14 cellular contexts compared by ENCODE assay signal in the genomic region with DNA sequence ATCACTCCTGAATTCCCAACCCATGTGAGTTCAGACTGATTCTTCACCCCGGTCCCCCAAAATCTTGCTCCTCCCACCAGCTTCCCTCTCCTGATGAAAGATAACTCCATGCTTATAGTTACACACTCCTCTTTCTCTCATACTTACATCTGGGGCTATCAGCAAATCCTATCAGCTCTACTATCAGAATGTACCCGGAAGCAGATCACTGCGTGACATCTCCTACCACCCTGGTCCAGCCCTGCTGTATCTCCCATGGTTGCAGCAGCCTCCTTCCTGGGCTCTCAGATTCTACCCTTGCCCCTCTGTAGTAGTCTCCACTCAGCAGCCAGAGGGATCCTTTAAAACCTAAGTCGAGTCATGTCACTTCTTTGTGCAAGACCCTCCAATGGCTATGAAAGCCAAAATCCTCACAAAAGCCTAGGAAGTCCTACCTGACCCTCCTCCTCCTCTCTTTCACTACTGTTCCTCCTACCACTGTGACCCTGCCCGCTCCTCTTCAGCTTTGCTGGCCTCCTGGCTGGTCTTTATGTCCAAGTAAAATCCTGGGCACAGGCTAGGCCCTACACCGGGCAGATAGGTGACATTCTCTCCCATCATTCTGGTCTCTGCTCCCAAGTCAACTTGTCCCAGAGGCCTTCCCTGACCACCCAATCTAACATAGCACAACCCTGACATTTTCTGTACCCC. TPM values are rescaled to one million over a fixed set of nuclear protein-coding genes. Genes with fewer than 3 reads are reported as not detected.
DNase-seq lines count a peak whose midpoint lies in the region; ATAC-seq, FAIRE-seq and TF ChIP-seq lines count a peak whose summit lies in the region.
"Had no signal": no experiment of that assay in that cellular context is flagged by ENCODE, and none has a peak within 500 bp of the region (broad histone marks: within the 10 kb centered on the region; RNA-seq: fewer than 3 reads in every experiment).

No MANE protein-coding gene starts in this region.

- no peaks in the 10 kb centered on the region for H3K36me3 Mint-ChIP-seq in activated CD4-positive, alpha-beta T cell treated with anti-CD3 and anti-CD28 coated beads, Interleukin-2, amount 10 ng/mL, durations not matched to agents 7 days and 5 days (ENCODE audit: low read depth)
- H3K36me3 Mint-ChIP-seq in astrocyte (ENCODE audit: low read depth, unreplicated experiment) (peaks cover 2% of the 10 kb centered on the region), mesothelial cell of epicardium (no peaks in the 10 kb centered on the region)

- H3K9ac ChIP-seq in astrocyte (ENCODE audit: low read length), result no peak overlapping the region

- ATAC-seq in GM21526 (IDR thresholded peaks at IDR 0.05; ENCODE audit: low FRiP score, unreplicated experiment), result no peak

- TF ChIP-seq CTCF in astrocyte (IDR thresholded peaks at IDR 0.05; ENCODE audit: insufficient read depth, low read depth, low read length), result no peak
- TF ChIP-seq CTCF in mesothelial cell of epicardium (IDR thresholded peaks at IDR 0.05; ENCODE audit: unreplicated experiment), result no peak

- H3K4me2 ChIP-seq in astrocyte (ENCODE audit: low read length), result no peak overlapping the region

- no peak for DNase-seq in activated CD4-positive, alpha-beta T cell treated with anti-CD3 and anti-CD28 coated beads, Interleukin-2, amount 10 ng/mL, durations not matched to agents 7 days and 5 days
- no peak for DNase-seq in activated CD4-positive, alpha-beta T cell treated with anti-CD3 and anti-CD28 coated beads, Interleukin-2, amount 50 U/mL, for 1 hour
- DNase-seq in astrocyte (ENCODE audit: low read depth) (no peak), mesothelial cell of epicardium (ENCODE audit: low spot score in 2 of 2, unreplicated experiment in 2 of 2) (no peak), substantia nigra (lab: John Stamatoyannopoulos, UW) (no peak), D341Med (ENCODE audit: low spot score) (no peak), NCI-H2227 treated with DMSO at 0.1 percent for 48 hours (lab: John Stamatoyannopoulos, UW) (no peak)
- DNase-seq: ACHN, colonic mucosa, NCI-H1436 treated with DMSO at 0.1 percent for 48 hours, occipital lobe, RPMI8226 had no signal

- H3K9me3 Mint-ChIP-seq in activated CD4-positive, alpha-beta T cell treated with anti-CD3 and anti-CD28 coated beads, Interleukin-2, amount 10 ng/mL, durations not matched to agents 7 days and 5 days, result no peaks in the 10 kb centered on the region
- H3K9me3 Mint-ChIP-seq in astrocyte (ENCODE audit: unreplicated experiment) (peaks cover 9% of the 10 kb centered on the region), mesothelial cell of epicardium (peaks cover 5% of the 10 kb centered on the region)

- H3K4me3 Mint-ChIP-seq in activated CD4-positive, alpha-beta T cell treated with anti-CD3 and anti-CD28 coated beads, Interleukin-2, amount 10 ng/mL, durations not matched to agents 7 days and 5 days, result no peak overlapping the region
- H3K4me3 Mint-ChIP-seq in astrocyte (ENCODE audit: unreplicated experiment), result no peak overlapping the region
- no peak overlapping the region for H3K4me3 Mint-ChIP-seq in mesothelial cell of epicardium

- no peaks in the 10 kb centered on the region for H3K27me3 ChIP-seq in astrocyte (ENCODE audit: insufficient read depth, low read length)
- H3K27me3 ChIP-seq: colonic mucosa had no signal

- H3K4me3 ChIP-seq in astrocyte (ENCODE audit: insufficient read depth, low read depth, low read length), result no peak overlapping the region
- H3K4me3 ChIP-seq: colonic mucosa had no signal

- no peaks in the 10 kb centered on the region for H3K9me3 ChIP-seq in astrocyte (ENCODE audit: insufficient read depth, low read depth, low read length)
- H3K9me3 ChIP-seq: colonic mucosa had no signal

- peaks cover 19% of the 10 kb centered on the region for H3K4me1 ChIP-seq in astrocyte (ENCODE audit: insufficient read depth, low read length)

- H3K4me1 Mint-ChIP-seq in activated CD4-positive, alpha-beta T cell treated with anti-CD3 and anti-CD28 coated beads, Interleukin-2, amount 10 ng/mL, durations not matched to agents 7 days and 5 days, result peaks cover 46% of the 10 kb centered on the region
- peaks cover 23% of the 10 kb centered on the region for H3K4me1 Mint-ChIP-seq in astrocyte (ENCODE audit: low read depth, unreplicated experiment)
- peaks cover 49% of the 10 kb centered on the region for H3K4me1 Mint-ChIP-seq in mesothelial cell of epicardium

- no peaks in the 10 kb centered on the region for H4K20me1 ChIP-seq in astrocyte (ENCODE audit: insufficient read depth, low read length)

- POLR2A ChIA-PET in activated CD4-positive, alpha-beta T cell treated with anti-CD3 and anti-CD28 coated beads, Interleukin-2, amount 10 ng/mL, durations not matched to agents 7 days and 5 days (lab: Charles Lee), result no interaction called here

- no peak for FAIRE-seq in astrocyte (lab: Jason Lieb, UNC)
- FAIRE-seq: G401.6 had no signal

- H3K27me3 Mint-ChIP-seq in activated CD4-positive, alpha-beta T cell treated with anti-CD3 and anti-CD28 coated beads, Interleukin-2, amount 10 ng/mL, durations not matched to agents 7 days and 5 days, result no peaks in the 10 kb centered on the region
- H3K27me3 Mint-ChIP-seq in astrocyte (ENCODE audit: low read depth, unreplicated experiment) (peaks cover 5% of the 10 kb centered on the region), mesothelial cell of epicardium (ENCODE audit: low read depth) (no peaks in the 10 kb centered on the region)

- no peak overlapping the region for H3K27ac ChIP-seq in astrocyte (ENCODE audit: low read depth, low read length)
- peak overlapping the region; percentile 91 for H3K27ac ChIP-seq in substantia nigra (ENCODE audit: low read depth, low read length, poor library complexity, severe bottlenecking)

- CTCF ChIA-PET in activated CD4-positive, alpha-beta T cell treated with anti-CD3 and anti-CD28 coated beads, Interleukin-2, amount 10 ng/mL, durations not matched to agents 7 days and 5 days (lab: Charles Lee), result interaction anchor here (1.1 to 1.3 kb wide), 6 partner anchors 9 to 115 kb away, joined by 3 to 4 read pairs (median 4); no protein-coding TSS in a partner anchor

- H3K27ac Mint-ChIP-seq in activated CD4-positive, alpha-beta T cell treated with anti-CD3 and anti-CD28 coated beads, Interleukin-2, amount 10 ng/mL, durations not matched to agents 7 days and 5 days, result peak overlapping the region; percentile 51
- H3K27ac Mint-ChIP-seq in astrocyte (ENCODE audit: unreplicated experiment) (peak overlapping the region; percentile 4), mesothelial cell of epicardium (peak overlapping the region; percentile 99)

- no peaks in the 10 kb centered on the region for H3K79me2 ChIP-seq in astrocyte (ENCODE audit: insufficient read depth, low read length)

- no peak overlapping the region for H2AFZ ChIP-seq in astrocyte (ENCODE audit: low read depth, low read length)

- no peaks in the 10 kb centered on the region for H3K36me3 ChIP-seq in astrocyte (ENCODE audit: insufficient read depth, low read length)
- H3K36me3 ChIP-seq: colonic mucosa had no signal

RNA-seq across cellular contexts. Expression of a gene that starts 16.2 kb away (rescaled TPM):
- not detected for total RNA-seq in activated CD4-positive, alpha-beta T cell treated with anti-CD3 and anti-CD28 coated beads, Interleukin-2, amount 10 ng/mL, durations not matched to agents 7 days and 5 days
- total RNA-seq in astrocyte (1.1 and 1.5 TPM in 2 replicates), mesothelial cell of epicardium (not detected in 3 replicates)
- total RNA-seq: colonic mucosa, occipital lobe had no signal

RNA-seq across cellular contexts. Expression of a gene that starts 22.8 kb away (rescaled TPM):
- total RNA-seq in activated CD4-positive, alpha-beta T cell treated with anti-CD3 and anti-CD28 coated beads, Interleukin-2, amount 10 ng/mL, durations not matched to agents 7 days and 5 days, result 10 to 100 TPM; 13.4 to 13.6 TPM
- total RNA-seq in astrocyte (42.3 and 47.0 TPM in 2 replicates), mesothelial cell of epicardium (42.7 to 44.7 TPM (median 43.9 TPM) in 3 replicates)

Comparison
In these comparisons a context has a peak if more than half of its experiments do, and no peak if none do; other contexts are left out.
1. H3K27ac Mint-ChIP-seq: peak in every context shown above with its lines; median percentile 99 in mesothelial cell of epicardium; 51 in activated CD4-positive, alpha-beta T cell treated with anti-CD3 and anti-CD28 coated beads, Interleukin-2, amount 10 ng/mL, durations not matched to agents 7 days and 5 days; 4 in astrocyte.